In the genomic region with DNA sequence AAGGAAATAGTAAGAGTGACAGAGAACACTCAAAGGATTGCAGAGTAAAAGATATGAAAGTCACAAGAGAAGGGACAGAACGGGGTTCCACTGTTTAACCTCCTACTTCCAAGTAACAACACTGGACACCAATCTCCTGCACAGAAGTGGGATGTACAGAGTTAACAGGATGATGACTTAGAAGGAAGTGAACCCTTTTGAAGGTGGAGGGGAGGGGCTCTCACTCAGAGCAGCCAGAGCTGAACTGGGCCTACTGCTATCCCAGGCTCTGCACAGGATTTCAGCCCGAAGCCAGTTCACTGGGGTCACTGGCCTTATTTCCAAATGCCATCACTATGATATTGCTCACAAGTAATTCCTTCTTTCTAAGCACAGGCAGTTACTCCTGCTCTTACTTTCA, we compare ENCODE assay signal across 9 cellular contexts.
A peak's percentile ranks its signal among the peaks of the same experiment; 100 is the strongest.
DNase-seq lines count a peak whose midpoint lies in the region; ATAC-seq, FAIRE-seq and TF ChIP-seq lines count a peak whose summit lies in the region.
"Had no signal": no experiment of that assay in that cellular context is flagged by ENCODE, and none has a peak within 500 bp of the region (broad histone marks: within the 10 kb centered on the region; RNA-seq: fewer than 3 reads in every experiment).

No MANE protein-coding gene starts in this region.

- DNase-seq in heart left ventricle, result peak in 2 of 5 donors; percentile 29 to 35
- no peak for DNase-seq in right atrium auricular region (ENCODE audit: low spot score)
- DNase-seq in astrocyte of the hippocampus (ENCODE audit: low read depth, low spot score), result peak; percentile 42
- DNase-seq in uterus, result peak in 1 of 2 donors; percentile 40
- DNase-seq in NCI-H2081 treated with DMSO at 0.1 percent for 48 hours (lab: John Stamatoyannopoulos, UW), result no peak
- DNase-seq in posterior vena cava (ENCODE audit: low spot score), result no peak
- DNase-seq in GM19239 (ENCODE audit: insufficient read length, low spot score), result no peak
- DNase-seq: thyroid gland had no signal

- peak overlapping the region in 9 of 12 donors; percentile 22 to 62 (median 46) for H3K27ac ChIP-seq in heart left ventricle
- H3K27ac ChIP-seq in right atrium auricular region, result peak overlapping the region in 1 of 2 donors; percentile 7
- peak overlapping the region; percentile 37 to 38 for H3K27ac ChIP-seq in liver (ENCODE audit: low read depth in 1 of 2, low read length in 2 of 2)
- peak overlapping the region; percentile 37 to 65 for H3K27ac ChIP-seq in uterus

- H3K9ac ChIP-seq in liver (ENCODE audit: low read depth in 1 of 2, low read length in 2 of 2), result no peak overlapping the region

- H3K9me3 ChIP-seq in heart left ventricle (no peaks in the 10 kb centered on the region), right atrium auricular region (no peaks in the 10 kb centered on the region), liver (ENCODE audit: control insufficient read depth in 4 of 4, low read length in 3 of 4) (no peaks in the 10 kb centered on the region), uterus (no peaks in the 10 kb centered on the region)
- H3K9me3 ChIP-seq: thyroid gland had no signal

- H3K4me1 ChIP-seq in heart left ventricle (peaks cover 0 to 39% (median 15%) of the 10 kb centered on the region in 12 donors), right atrium auricular region (peaks cover 0 to 23% of the 10 kb centered on the region in 2 donors), liver (ENCODE audit: control insufficient read depth in 4 of 4, insufficient read depth in 4 of 4, low read length in 3 of 4) (peaks cover 0 to 3% (median 0%) of the 10 kb centered on the region in 4 donors), uterus (no peaks in the 10 kb centered on the region)

- intact Hi-C loops in heart left ventricle (cut with DNase I) (loop anchor here in 1 of 10 donors (5.0 kb wide), 1 partner anchor 88 kb away; no protein-coding TSS in a partner anchor), uterus (cut with DNase I; ENCODE audit: low total_unique reads) (no loop called here), posterior vena cava (cut with DNase I) (no loop called here)

- TF ChIP-seq RAD21 in liver (IDR thresholded peaks at IDR 0.05), result peak; percentile 30 to 35

- ATAC-seq in heart left ventricle, result peak in 3 of 4 donors; percentile 58 to 91 (median 74)

- H3K4me3 ChIP-seq in heart left ventricle, result peak overlapping the region in 1 of 12 donors; percentile 4
- H3K4me3 ChIP-seq in right atrium auricular region, result no peak overlapping the region
- no peak overlapping the region for H3K4me3 ChIP-seq in liver (ENCODE audit: low read depth in 1 of 3, low read length in 3 of 3)
- no peak overlapping the region for H3K4me3 ChIP-seq in uterus
- H3K4me3 ChIP-seq: thyroid gland had no signal

- WGBS in heart left ventricle, 4 donors, result 24 to 52% (median 35%) methylated on average over 2 of the region's 2 CpGs
- 57% methylated on average over 2 of the region's 2 CpGs for WGBS in liver

- no peak for FAIRE-seq in GM19239 (lab: Jason Lieb, UNC)

- H3K27me3 ChIP-seq in heart left ventricle (no peaks in the 10 kb centered on the region), right atrium auricular region (no peaks in the 10 kb centered on the region), liver (ENCODE audit: control insufficient read depth in 4 of 4, insufficient read depth in 4 of 4, low read length in 3 of 4) (no peaks in the 10 kb centered on the region), uterus (no peaks in the 10 kb centered on the region)
- H3K27me3 ChIP-seq: thyroid gland had no signal

- TF ChIP-seq CTCF in heart left ventricle (IDR thresholded peaks at IDR 0.05) (no peak), right atrium auricular region (IDR thresholded peaks at IDR 0.05) (no peak), liver (IDR thresholded peaks at IDR 0.05; ENCODE audit: low read depth, low read length, missing input control) (no peak), uterus (IDR thresholded peaks at IDR 0.05) (no peak)

- no peaks in the 10 kb centered on the region for H3K36me3 ChIP-seq in heart left ventricle
- H3K36me3 ChIP-seq in right atrium auricular region, result no peaks in the 10 kb centered on the region
- H3K36me3 ChIP-seq in liver (ENCODE audit: control insufficient read depth in 4 of 4, insufficient read depth in 3 of 4, low read depth in 1 of 4, low read length in 3 of 4), result no peaks in the 10 kb centered on the region
- no peaks in the 10 kb centered on the region for H3K36me3 ChIP-seq in uterus
- H3K36me3 ChIP-seq: thyroid gland had no signal

- no peak for TF ChIP-seq POLR2A in heart left ventricle (IDR thresholded peaks at IDR 0.05)
- no peak for TF ChIP-seq POLR2A in uterus (IDR thresholded peaks at IDR 0.05)

TF ChIP-seq in liver, 16 proteins besides CTCF, POLR2A, EP300 and RAD21:
- no peak for TF ChIP-seq GABPA (IDR thresholded peaks at IDR 0.05 in 1 of 2, conservative IDR thresholded peaks at IDR 0.05 in 1 of 2)
- no peak for TF ChIP-seq MAX (IDR thresholded peaks at IDR 0.05)
- peak; percentile 38 to 53 for TF ChIP-seq RXRA (IDR thresholded peaks at IDR 0.05)
- no peak for TF ChIP-seq FOXA1 (IDR thresholded peaks at IDR 0.05)
- no peak for TF ChIP-seq REST (IDR thresholded peaks at IDR 0.05)
- TF ChIP-seq SP1 (IDR thresholded peaks at IDR 0.05), result peak; percentile 33
- no peak for TF ChIP-seq HNF4A (conservative IDR thresholded peaks at IDR 0.05)
- TF ChIP-seq FOXA2 (IDR thresholded peaks at IDR 0.05), result no peak
- TF ChIP-seq TAF1 (conservative IDR thresholded peaks at IDR 0.05), result no peak
- TF ChIP-seq YY1 (IDR thresholded peaks at IDR 0.05), result no peak
- TF ChIP-seq JUND (IDR thresholded peaks at IDR 0.05), result no peak
- TF ChIP-seq, protein P1, sequence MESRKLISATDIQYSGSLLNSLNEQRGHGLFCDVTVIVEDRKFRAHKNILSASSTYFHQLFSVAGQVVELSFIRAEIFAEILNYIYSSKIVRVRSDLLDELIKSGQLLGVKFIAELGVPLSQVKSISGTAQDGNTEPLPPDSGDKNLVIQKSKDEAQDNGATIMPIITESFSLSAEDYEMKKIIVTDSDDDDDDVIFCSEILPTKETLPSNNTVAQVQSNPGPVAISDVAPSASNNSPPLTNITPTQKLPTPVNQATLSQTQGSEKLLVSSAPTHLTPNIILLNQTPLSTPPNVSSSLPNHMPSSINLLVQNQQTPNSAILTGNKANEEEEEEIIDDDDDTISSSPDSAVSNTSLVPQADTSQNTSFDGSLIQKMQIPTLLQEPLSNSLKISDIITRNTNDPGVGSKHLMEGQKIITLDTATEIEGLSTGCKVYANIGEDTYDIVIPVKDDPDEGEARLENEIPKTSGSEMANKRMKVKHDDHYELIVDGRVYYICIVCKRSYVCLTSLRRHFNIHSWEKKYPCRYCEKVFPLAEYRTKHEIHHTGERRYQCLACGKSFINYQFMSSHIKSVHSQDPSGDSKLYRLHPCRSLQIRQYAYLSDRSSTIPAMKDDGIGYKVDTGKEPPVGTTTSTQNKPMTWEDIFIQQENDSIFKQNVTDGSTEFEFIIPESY (IDR thresholded peaks at IDR 0.05), result no peak
- TF ChIP-seq, protein P2, sequence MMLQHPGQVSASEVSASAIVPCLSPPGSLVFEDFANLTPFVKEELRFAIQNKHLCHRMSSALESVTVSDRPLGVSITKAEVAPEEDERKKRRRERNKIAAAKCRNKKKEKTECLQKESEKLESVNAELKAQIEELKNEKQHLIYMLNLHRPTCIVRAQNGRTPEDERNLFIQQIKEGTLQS (IDR thresholded peaks at IDR 0.05), result no peak
- no peak for TF ChIP-seq EGR1 (IDR thresholded peaks at IDR 0.05; ENCODE audit: low read depth in 2 of 2)
- TF ChIP-seq NR2F2 (IDR thresholded peaks at IDR 0.05), result peak; percentile 88
- TF ChIP-seq HNF4G (IDR thresholded peaks at IDR 0.05), result no peak
TF ChIP-seq in liver: peak in this region for 3.
